Comparison of ENCODE assay signal across 10 cellular contexts in genomic region chr6:73085362-73085975, GRCh38.
DNase-seq lines count a peak whose midpoint lies in the region; ATAC-seq and TF ChIP-seq lines count a peak whose summit lies in the region.
"Had no signal": no experiment of that assay in that cellular context is flagged by ENCODE, and none has a peak within 500 bp of the region (broad histone marks: within the 10 kb centered on the region; RNA-seq: fewer than 3 reads in every experiment).

No MANE protein-coding gene starts in this region.

- TF ChIP-seq CTCF in AG10803 (conservative IDR thresholded peaks at IDR 0.05; ENCODE audit: low read length) = no peak
- TF ChIP-seq CTCF in esophagus muscularis mucosa (IDR thresholded peaks at IDR 0.05) = no peak

- DNase-seq in AG10803 (ENCODE audit: low read depth) = peak; percentile 37
- peak; percentile 22 for DNase-seq in fibroblast of peridontal ligament (ENCODE audit: extremely low read depth)
- no peak for DNase-seq in esophagus muscularis mucosa (ENCODE audit: extremely low spot score)
- DNase-seq: NCI-H774, nucleus accumbens had no signal

- TF ChIP-seq EP300 in esophagus muscularis mucosa (IDR thresholded peaks at IDR 0.05) = no peak

- H3K4me3 ChIP-seq in AG10803 (ENCODE audit: low read length) = no peak overlapping the region
- no peak overlapping the region for H3K4me3 ChIP-seq in esophagus muscularis mucosa

- no peaks in the 10 kb centered on the region for H3K36me3 ChIP-seq in esophagus muscularis mucosa

- no peak for TF ChIP-seq POLR2A in esophagus muscularis mucosa (IDR thresholded peaks at IDR 0.05; ENCODE audit: low read depth)

- no peak overlapping the region for H3K27ac ChIP-seq in esophagus muscularis mucosa (replicated peaks in 1 of 4)

- H3K9me3 ChIP-seq in esophagus muscularis mucosa = no peaks in the 10 kb centered on the region

- intact Hi-C loops in esophagus muscularis mucosa (cut with DNase I) = no loop called here

- WGBS in esophagus muscularis mucosa = 49% methylated on average over 6 of the region's 6 CpGs

- ATAC-seq in GM19438 (IDR thresholded peaks at IDR 0.05; ENCODE audit: low read depth, unreplicated experiment) = peak; percentile 44
- peak; percentile 56 for ATAC-seq in HG03108 (IDR thresholded peaks at IDR 0.05; ENCODE audit: unreplicated experiment)
- no peak for ATAC-seq in GM18498 (IDR thresholded peaks at IDR 0.05; ENCODE audit: unreplicated experiment)
- ATAC-seq in HG02970 (IDR thresholded peaks at IDR 0.05; ENCODE audit: low FRiP score, unreplicated experiment) = no peak
- no peak for ATAC-seq in HG02798 (IDR thresholded peaks at IDR 0.05; ENCODE audit: poor library complexity, unreplicated experiment)

- no peaks in the 10 kb centered on the region for H3K4me1 ChIP-seq in esophagus muscularis mucosa

- H3K27me3 ChIP-seq in esophagus muscularis mucosa = no peaks in the 10 kb centered on the region

Comparison
In these comparisons a context has a peak if more than half of its experiments do, and no peak if none do; other contexts are left out.
1. ATAC-seq: peak in GM19438 (single experiment) and HG03108 (single experiment); none in GM18498 (single experiment), HG02970 (single experiment) and HG02798 (single experiment).